In the genomic region with DNA sequence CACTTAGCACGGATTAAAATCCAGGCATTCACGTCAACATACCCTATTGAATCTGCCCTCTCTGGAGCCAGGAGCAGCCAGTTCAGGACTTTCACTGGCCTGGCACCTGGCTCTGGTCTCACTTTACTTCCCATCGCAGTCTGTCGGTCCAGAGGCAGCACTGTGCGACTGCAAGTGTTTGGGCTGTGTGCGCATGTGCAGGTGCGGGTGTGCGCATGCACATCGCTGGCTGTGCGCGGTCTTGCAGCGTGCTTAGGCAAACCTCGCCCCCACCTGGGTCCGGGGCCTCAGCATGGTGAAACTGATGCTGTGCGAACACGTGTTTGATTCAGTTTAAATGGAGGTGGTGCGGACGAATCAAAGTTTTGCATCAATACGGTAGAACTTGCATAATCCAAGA, we compare ENCODE assay signal across 22 cellular contexts.
"Had no signal": no experiment of that assay in that cellular context is flagged by ENCODE, and none has a peak within 500 bp of the region (broad histone marks: within the 10 kb centered on the region; RNA-seq: fewer than 3 reads in every experiment).

No MANE protein-coding gene starts in this region.

- H3K27ac ChIP-seq: Peyer's patch, RWPE1 had no signal

- H3K4me3 ChIP-seq: Peyer's patch had no signal

- H3K27me3 ChIP-seq: Peyer's patch had no signal

- H3K36me3 ChIP-seq: Peyer's patch had no signal

- DNase-seq: activated B cell treated with CpG ODN at 0.5 μM for 24 hours; activated CD4-positive, alpha-beta T cell treated with anti-CD3 and anti-CD28 coated beads for 1 hour; activated CD4-positive, alpha-beta T cell treated with anti-CD3 and anti-CD28 coated beads, Interleukin-2, amount 10 ng/mL, durations not matched to agents 24 days and 14 days; activated CD4-positive, alpha-beta T cell treated with anti-CD3 and anti-CD28 coated beads, Interleukin-2, amount 50 U/mL, for 48 hours; activated CD8-positive, alpha-beta memory T cell treated with anti-CD3 and anti-CD28 coated beads for 24 hours; activated gamma-delta T cell; activated naive CD4-positive, alpha-beta T cell treated with anti-CD3 and anti-CD28 coated beads for 36 hours; activated T-cell treated with anti-CD3 and anti-CD28 coated beads for 4 hours; activated T-cell treated with anti-CD3 and anti-CD28 coated beads, Interleukin-2, amount 50 U/mL, for 48 hours; amygdala; Kasumi-1; NCI-H1105 treated with DMSO at 0.1 percent for 48 hours; NCI-H1436 treated with DMSO at 0.1 percent for 48 hours; NCI-H187; NCI-H2081; NCI-H446; Peyer's patch; SHP77; T-helper 17 cell; T1000 had no signal

- ATAC-seq: activated T-helper 17 cell treated with anti-CD3 and anti-CD28 coated beads, Interleukin-2, amount 50 U/mL, for 72 hours; T-helper 17 cell had no signal

- H3K9me3 ChIP-seq: Peyer's patch had no signal
